31 cellular contexts compared by ENCODE assay signal in the genomic region with DNA sequence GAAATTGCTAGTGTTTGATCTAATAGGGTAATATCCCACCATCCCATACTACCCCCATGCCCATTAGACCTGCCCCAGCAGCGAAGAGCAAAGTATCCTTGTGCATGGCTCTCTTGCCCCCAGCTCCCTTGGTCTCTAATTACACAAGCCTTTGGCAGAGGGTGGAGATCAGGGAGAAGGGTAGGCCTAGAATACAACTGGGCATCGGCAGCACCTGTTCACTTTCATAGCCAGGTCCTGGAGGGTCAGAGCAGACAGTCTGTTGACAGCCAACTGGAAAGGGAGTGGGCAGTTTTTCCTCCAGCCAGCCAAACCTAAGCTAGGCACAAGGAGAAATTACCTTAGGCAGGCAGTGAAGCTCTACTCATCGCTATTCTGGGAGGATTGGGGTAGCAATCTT. TPM values are rescaled to one million over a fixed set of nuclear protein-coding genes. Genes with fewer than 3 reads are reported as not detected.
"Had no signal": no experiment of that assay in that cellular context is flagged by ENCODE, and none has a peak within 500 bp of the region (broad histone marks: within the 10 kb centered on the region; RNA-seq: fewer than 3 reads in every experiment).

No MANE protein-coding gene starts in this region.

- H3K27me3 ChIP-seq: body of pancreas, heart left ventricle, neutrophil, right lobe of liver, upper lobe of left lung had no signal

- H3K27ac Mint-ChIP-seq: activated naive CD8-positive, alpha-beta T cell; activated T-cell treated with anti-CD3 and anti-CD28 coated beads, Interleukin-2, amount 50 U/mL, for 72 hours; effector memory CD8-positive, alpha-beta T cell; stimulated activated naive CD8-positive, alpha-beta T cell treated with anti-CD3 and anti-CD28 coated beads, Interleukin-15, Interleukin-2, amounts not matched to agents 100 ng/mL and 50 ng/mL, for 24 hours had no signal

- H3K4me3 Mint-ChIP-seq: activated naive CD8-positive, alpha-beta T cell; activated T-cell treated with anti-CD3 and anti-CD28 coated beads, Interleukin-2, amount 50 U/mL, for 72 hours; effector memory CD8-positive, alpha-beta T cell; natural killer cell treated with Interleukin-12 subunit alpha and Interleukin-12 subunit beta and Interleukin-15 and Interleukin-18, amount 100 ng/mL, for 72 hours; stimulated activated naive CD8-positive, alpha-beta T cell treated with anti-CD3 and anti-CD28 coated beads, Interleukin-15, Interleukin-2, amounts not matched to agents 100 ng/mL and 50 ng/mL, for 24 hours had no signal

- DNase-seq: activated CD4-positive, alpha-beta T cell treated with anti-CD3 and anti-CD28 coated beads for 4 hours; activated CD4-positive, alpha-beta T cell treated with anti-CD3 and anti-CD28 coated beads, Interleukin-2, amount 50 U/mL, for 4 hours; activated CD4-positive, CD25-positive, alpha-beta regulatory T cell; activated effector memory CD4-positive, alpha-beta T cell treated with Interleukin-2 at 50 U/mL for 16 hours; activated naive CD4-positive, alpha-beta T cell treated with Interleukin-2 at 50 U/mL for 16 hours; activated T-cell treated with anti-CD3 and anti-CD28 coated beads for 4 hours; activated T-cell treated with anti-CD3 and anti-CD28 coated beads, Interleukin-2, amount 50 U/mL, for 72 hours; anterior cingulate cortex; cortex of kidney; effector memory CD8-positive, alpha-beta T cell; erythroblast; heart left ventricle; right lobe of liver; stimulated activated CD4-positive, alpha-beta T cell treated with anti-CD3 and anti-CD28 coated beads, Interleukin-12 subunit alpha, Interleukin-12 subunit beta, amount 100 ng/mL, for 4 hours; stimulated activated CD4-positive, alpha-beta T cell treated with anti-CD3 and anti-CD28 coated beads, Interleukin-4, amount 100 ng/mL, for 1 hour; T-helper 1 cell had no signal

- H3K27ac ChIP-seq: body of pancreas, heart left ventricle, right lobe of liver had no signal

- H3K36me3 ChIP-seq: neutrophil, right lobe of liver, upper lobe of left lung had no signal

- H3K9me3 Mint-ChIP-seq: activated T-cell treated with anti-CD3 and anti-CD28 coated beads, Interleukin-2, amount 50 U/mL, for 72 hours; effector memory CD8-positive, alpha-beta T cell; natural killer cell treated with Interleukin-12 subunit alpha and Interleukin-12 subunit beta and Interleukin-15 and Interleukin-18, amount 100 ng/mL, for 72 hours; stimulated activated naive CD8-positive, alpha-beta T cell treated with anti-CD3 and anti-CD28 coated beads, Interleukin-15, Interleukin-2, amounts not matched to agents 100 ng/mL and 50 ng/mL, for 24 hours had no signal

- H3K4me3 ChIP-seq: body of pancreas, heart left ventricle, right lobe of liver, skin epidermis, upper lobe of left lung had no signal

- H3K27me3 Mint-ChIP-seq: activated naive CD8-positive, alpha-beta T cell; effector memory CD8-positive, alpha-beta T cell; natural killer cell treated with Interleukin-12 subunit alpha and Interleukin-12 subunit beta and Interleukin-15 and Interleukin-18, amount 100 ng/mL, for 72 hours; stimulated activated naive CD8-positive, alpha-beta T cell treated with anti-CD3 and anti-CD28 coated beads, Interleukin-15, Interleukin-2, amounts not matched to agents 100 ng/mL and 50 ng/mL, for 24 hours had no signal

- H3K36me3 Mint-ChIP-seq: activated naive CD8-positive, alpha-beta T cell had no signal

- H3K9me3 ChIP-seq: body of pancreas, heart left ventricle, neutrophil, right lobe of liver, upper lobe of left lung had no signal

- ATAC-seq: activated T-cell treated with anti-CD3 and anti-CD28 coated beads, Interleukin-2, amount 50 U/mL, for 72 hours; body of pancreas; effector memory CD8-positive, alpha-beta T cell; heart left ventricle; natural killer cell treated with Interleukin-12 subunit alpha and Interleukin-12 subunit beta and Interleukin-15 and Interleukin-18, amount 100 ng/mL, for 72 hours; right lobe of liver had no signal

RNA-seq across cellular contexts. Expression of a gene that starts 26.1 kb away (rescaled TPM):
- total RNA-seq: activated T-cell treated with anti-CD3 and anti-CD28 coated beads, Interleukin-2, amount 50 U/mL, for 72 hours; body of pancreas; chondrocyte; fibroblast of lung; fibroblast of villous mesenchyme; kidney epithelial cell; natural killer cell treated with Interleukin-12 subunit alpha and Interleukin-12 subunit beta and Interleukin-15 and Interleukin-18, amount 100 ng/mL, for 72 hours; osteocyte; posterior vena cava; renal cortical epithelial cell; subcutaneous adipose tissue; upper lobe of left lung had no signal
